18 cellular contexts compared by ENCODE assay signal in genomic region chr20:47251154-47252020, GRCh38.
A peak's percentile ranks its signal among the peaks of the same experiment; 100 is the strongest.
DNase-seq lines count a peak whose midpoint lies in the region; ATAC-seq, FAIRE-seq and TF ChIP-seq lines count a peak whose summit lies in the region.
"Had no signal": no experiment of that assay in that cellular context is flagged by ENCODE, and none has a peak within 500 bp of the region (broad histone marks: within the 10 kb centered on the region; RNA-seq: fewer than 3 reads in every experiment).

No MANE protein-coding gene starts in this region.

- TF ChIP-seq POLR2A in A549 (IDR thresholded peaks at IDR 0.05; ENCODE audit: low read length): no peak

- no peak overlapping the region for H2AFZ ChIP-seq in H9 (ENCODE audit: low read length)

- H2AK5ac ChIP-seq in H9 (ENCODE audit: insufficient read length, low read length): no peak overlapping the region

- TF ChIP-seq CTCF in A549 (IDR thresholded peaks at IDR 0.05): no peak
- TF ChIP-seq CTCF in H9 (conservative IDR thresholded peaks at IDR 0.05): no peak
- no peak for TF ChIP-seq CTCF in RWPE1 (conservative IDR thresholded peaks at IDR 0.05; ENCODE audit: low read depth)
- no peak for TF ChIP-seq CTCF in endodermal cell (conservative IDR thresholded peaks at IDR 0.05)
- no peak for TF ChIP-seq CTCF in mesothelial cell of epicardium (IDR thresholded peaks at IDR 0.05; ENCODE audit: unreplicated experiment)

- no peak overlapping the region for H3K56ac ChIP-seq in H9 (ENCODE audit: insufficient read length, low read depth, low read length)

- H3K36me3 Mint-ChIP-seq in H9 (ENCODE audit: insufficient read depth in 1 of 3, low read depth in 3 of 3) (peaks cover 36 to 84% (median 80%) of the 10 kb centered on the region in 3 experiments), endodermal cell (ENCODE audit: low read depth) (peaks cover 73% of the 10 kb centered on the region), mesothelial cell of epicardium (peaks cover 32% of the 10 kb centered on the region)

- H2BK5ac ChIP-seq in H9 (ENCODE audit: insufficient read length, low read length): no peak overlapping the region

- H3K27ac ChIP-seq in A549 (no peak overlapping the region), H9 (ENCODE audit: insufficient read length, low read depth, low read length) (no peak overlapping the region), RWPE1 (peak overlapping the region; percentile 7; the same call in 1 of the 2 replicates), endodermal cell (ENCODE audit: low read depth, low read length) (no peak overlapping the region)

- H3K27ac Mint-ChIP-seq in H9 (peak overlapping the region in 2 of 3 experiments; percentile 48 to 63; a peak in 2 of 7 replicates), endodermal cell (peak overlapping the region; percentile 74), mesothelial cell of epicardium (no peak overlapping the region)
- H3K27ac Mint-ChIP-seq: CD4-positive, alpha-beta T cell had no signal

- H3K36me3 ChIP-seq in endodermal cell (ENCODE audit: control insufficient read depth, insufficient read depth, low read length): peaks cover 82% of the 10 kb centered on the region

- H3K18ac ChIP-seq in H9 (ENCODE audit: insufficient read length, low read depth, low read length): no peak overlapping the region

- H2BK120ac ChIP-seq in H9 (ENCODE audit: low read depth, low read length, poor library complexity, severe bottlenecking): no peak overlapping the region

- no peaks in the 10 kb centered on the region for H3K79me1 ChIP-seq in H9 (ENCODE audit: insufficient read depth, low read depth, low read length, poor library complexity, severe bottlenecking)

- H3K9ac ChIP-seq in H9 (ENCODE audit: extremely low read depth, insufficient read length, low read length): no peak overlapping the region
- H3K9ac ChIP-seq in endodermal cell (ENCODE audit: extremely low read depth, low read length, poor library complexity, severe bottlenecking): no peak overlapping the region

- no peak overlapping the region for H3K14ac ChIP-seq in H9 (ENCODE audit: insufficient read depth, low read length)

- H3K9me3 Mint-ChIP-seq in H9 (no peaks in the 10 kb centered on the region), endodermal cell (no peaks in the 10 kb centered on the region), mesothelial cell of epicardium (no peaks in the 10 kb centered on the region)
- H3K9me3 Mint-ChIP-seq: CD4-positive, alpha-beta T cell had no signal

- H3K79me2 ChIP-seq in H9 (ENCODE audit: insufficient read depth, low read length): no peaks in the 10 kb centered on the region; the same call in 1 of the 2 replicates

- H3K4me3 ChIP-seq in A549 (no peak overlapping the region), endodermal cell (ENCODE audit: low read length) (no peak overlapping the region)
- H3K4me3 ChIP-seq: GM12878 had no signal

- FAIRE-seq in A549 (lab: Jason Lieb, UNC) (no peak), RCC 7860 (lab: Jason Lieb, UNC) (no peak)
- FAIRE-seq: GM12878 had no signal

- no peak overlapping the region for H3K4ac ChIP-seq in H9 (ENCODE audit: low read depth, low read length)

- H3K4me1 ChIP-seq in A549 (no peaks in the 10 kb centered on the region), H9 (ENCODE audit: insufficient read depth, low read length) (no peaks in the 10 kb centered on the region), endodermal cell (ENCODE audit: control insufficient read depth, insufficient read depth, low read length) (no peaks in the 10 kb centered on the region)

- no peak for TF ChIP-seq RAD21 in A549 (conservative IDR thresholded peaks at IDR 0.05 in 1 of 2, IDR thresholded peaks at IDR 0.05 in 1 of 2)

- H3K4me2 ChIP-seq in A549: no peak overlapping the region
- H3K4me2 ChIP-seq in H9 (ENCODE audit: insufficient read depth, insufficient read length, low read length): no peak overlapping the region

- CTCF ChIA-PET in A549 (lab: Yijun Ruan, JAX): interaction anchor here (0.5 to 3.4 kb wide), 4 partner anchors 21 to 496 kb away, joined by 3 to 19 read pairs (median 8); no protein-coding TSS in a partner anchor
- CTCF ChIA-PET in RWPE1 (lab: Yijun Ruan, JAX): interaction anchor here (0.6 to 1.5 kb wide), 3 partner anchors 10 to 385 kb away, joined by 3 to 8 read pairs (median 3); no protein-coding TSS in a partner anchor

- no peak overlapping the region for H4K5ac ChIP-seq in H9 (ENCODE audit: insufficient read length, low read depth, low read length)

- H4K20me1 ChIP-seq in H9 (ENCODE audit: control insufficient read depth, insufficient read depth, insufficient read length): peaks cover 4% of the 10 kb centered on the region

- TF ChIP-seq EP300 in A549 (IDR thresholded peaks at IDR 0.05): no peak

- no peak overlapping the region for H2BK12ac ChIP-seq in H9 (ENCODE audit: insufficient read length, low read depth, low read length)

- 93% methylated on average over 19 of the region's 19 CpGs for WGBS in A549 (ENCODE audit: missing lambda C conversion rate)
- no CpG with 5 or more reads among the region's 19 CpGs for WGBS in H9 (ENCODE audit: extremely low coverage, insufficient read length, low lambda C conversion rate)
- 96 to 98% methylated on average over 8 to 18 of the region's 19 CpGs for WGBS in endodermal cell (ENCODE audit: insufficient coverage in 1 of 2, insufficient read length in 1 of 2), 2 experiments

- H3K27me3 Mint-ChIP-seq in H9 (ENCODE audit: low read depth) (no peaks in the 10 kb centered on the region), endodermal cell (ENCODE audit: insufficient read depth) (no peaks in the 10 kb centered on the region), mesothelial cell of epicardium (ENCODE audit: low read depth) (no peaks in the 10 kb centered on the region)
- H3K27me3 Mint-ChIP-seq: CD4-positive, alpha-beta T cell had no signal

- no peak overlapping the region for H3K4me3 Mint-ChIP-seq in H9
- no peak overlapping the region for H3K4me3 Mint-ChIP-seq in endodermal cell
- H3K4me3 Mint-ChIP-seq in mesothelial cell of epicardium: no peak overlapping the region
- H3K4me3 Mint-ChIP-seq: CD4-positive, alpha-beta T cell had no signal

- H4K8ac ChIP-seq in H9 (replicated peaks; ENCODE audit: insufficient read length, low read depth, low read length): no peak overlapping the region

- H3K27me3 ChIP-seq in H9 (ENCODE audit: insufficient read depth, low read length) (no peaks in the 10 kb centered on the region), endodermal cell (ENCODE audit: control insufficient read depth, insufficient read depth, low read length, poor library complexity, severe bottlenecking) (no peaks in the 10 kb centered on the region)

- no peak overlapping the region for H2BK20ac ChIP-seq in H9 (ENCODE audit: low read depth, low read length, poor library complexity, severe bottlenecking)

- no peaks in the 10 kb centered on the region for H3K23me2 ChIP-seq in H9 (ENCODE audit: insufficient read length, low read depth, low read length, poor library complexity, severe bottlenecking)

- no peak overlapping the region for H3T11ph ChIP-seq in H9 (ENCODE audit: low read length)

- POLR2A ChIA-PET in A549 (lab: Yijun Ruan, JAX): no interaction called here
- POLR2A ChIA-PET in RWPE1 (lab: Yijun Ruan, JAX; ENCODE audit: low non-redundant PET): no interaction called here

- H3K4me1 Mint-ChIP-seq in H9 (no peaks in the 10 kb centered on the region), endodermal cell (no peaks in the 10 kb centered on the region), mesothelial cell of epicardium (no peaks in the 10 kb centered on the region)

- H3K23ac ChIP-seq in H9 (ENCODE audit: insufficient read length, low read depth, low read length): no peak overlapping the region

- ATAC-seq in A549: no peak
- ATAC-seq: GM12878 had no signal

- H3K9me3 ChIP-seq in A549 (no peaks in the 10 kb centered on the region), H9 (ENCODE audit: control insufficient read depth, low read depth, low read length) (no peaks in the 10 kb centered on the region), endodermal cell (ENCODE audit: control insufficient read depth, low read length) (no peaks in the 10 kb centered on the region)

- no peak overlapping the region for H2BK15ac ChIP-seq in H9 (ENCODE audit: low read depth, low read length)

- H4K91ac ChIP-seq in H9 (ENCODE audit: insufficient read length, low read depth, low read length): no peak overlapping the region

- DNase-seq in A549 (ENCODE audit: low read depth in 1 of 2, low spot score in 1 of 2): no peak
- DNase-seq in H9: no peak
- no peak for DNase-seq in RWPE1 (ENCODE audit: low spot score)
- DNase-seq in endodermal cell: no peak
- DNase-seq in RCC 7860 (ENCODE audit: low spot score): no peak
- no peak for DNase-seq in DMS53 treated with DMSO at 0.1 percent for 48 hours (lab: John Stamatoyannopoulos, UW; ENCODE audit: unreplicated experiment)
- no peak for DNase-seq in NK-92 (lab: John Stamatoyannopoulos, UW; ENCODE audit: unreplicated experiment)
- DNase-seq in mesothelial cell of epicardium (ENCODE audit: low spot score in 2 of 2, unreplicated experiment in 2 of 2): no peak
- DNase-seq: CD4-positive, alpha-beta T cell; COR-L47; DMS79 treated with DMSO at 0.1 percent for 48 hours; HCEC 1CT; KG1; NCI-H1105; NCI-H146; NCI-H2029; SHP77 had no signal

TF ChIP-seq in A549, 52 proteins besides CTCF, POLR2A, EP300 and RAD21:
- TF ChIP-seq CEBPB (IDR thresholded peaks at IDR 0.05) (peak; percentile 17 to 51; a peak in 1 of 4 replicates), ZC3H11A (IDR thresholded peaks at IDR 0.05) (no peak)
